ENCODE assay signal across 1 cellular context in the genomic region with DNA sequence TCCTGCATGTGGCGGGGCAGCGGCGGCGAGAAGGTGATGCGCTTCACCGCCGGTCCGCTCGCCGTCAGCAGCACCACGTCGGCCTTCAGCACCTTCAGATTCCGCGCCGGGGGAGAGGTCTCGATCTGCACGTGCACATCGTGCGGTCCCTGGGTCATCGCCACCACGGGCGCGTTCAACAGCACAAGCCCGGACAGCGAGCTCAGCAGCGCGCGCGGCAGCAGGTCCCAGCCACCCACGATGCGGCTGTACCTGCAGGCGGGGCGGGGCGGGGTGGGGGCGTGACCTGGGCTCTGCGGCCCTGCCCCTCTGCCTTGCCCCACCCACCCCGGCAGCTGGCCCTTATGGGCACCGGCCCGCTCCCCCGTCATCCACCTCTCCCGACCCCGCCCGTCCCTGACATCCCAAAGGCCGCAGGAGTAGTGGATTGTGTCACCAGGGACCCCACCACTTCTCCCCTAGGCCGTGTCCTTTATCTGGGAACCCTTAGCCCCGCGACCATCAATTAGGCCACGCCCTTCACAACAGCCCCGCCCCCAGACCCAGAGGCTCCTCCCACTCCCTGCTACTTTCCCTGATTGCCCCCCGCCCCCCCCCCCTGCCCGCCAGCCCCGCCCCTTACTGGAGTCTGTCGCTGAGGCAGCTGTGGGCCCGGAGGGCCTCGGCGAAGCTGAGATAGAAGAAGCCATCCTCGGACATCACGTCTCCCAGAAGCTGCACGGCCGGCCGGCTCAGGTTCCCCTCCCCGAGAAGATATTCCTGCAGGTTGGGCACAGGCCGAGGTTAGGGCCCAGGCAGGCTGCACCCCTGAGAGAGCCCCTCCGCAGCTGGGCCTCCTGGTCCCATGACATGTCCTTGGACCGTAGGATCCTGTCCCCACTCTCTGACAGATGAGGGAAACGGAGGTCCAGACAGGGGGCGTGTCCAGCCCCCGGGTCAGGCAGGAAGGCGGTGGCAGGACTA.
TF ChIP-seq lines count a peak whose summit lies in the region.

No MANE protein-coding gene starts in this region.

TF ChIP-seq in HEK293, 187 proteins besides CTCF, POLR2A, EP300 and RAD21 (continued from another document and continues in another):
- TF ChIP-seq ZIC2 (tag by site-specific recombination; IDR thresholded peaks at IDR 0.05): no peak; the same call in 1 of the 2 replicates
- TF ChIP-seq KLF16 (tag by site-specific recombination; IDR thresholded peaks at IDR 0.05): peak; percentile 67; the same call in 1 of the 2 replicates
- no peak for TF ChIP-seq BCL11A (tag by site-specific recombination; IDR thresholded peaks at IDR 0.05; ENCODE audit: low read depth)
- TF ChIP-seq, protein P1, sequence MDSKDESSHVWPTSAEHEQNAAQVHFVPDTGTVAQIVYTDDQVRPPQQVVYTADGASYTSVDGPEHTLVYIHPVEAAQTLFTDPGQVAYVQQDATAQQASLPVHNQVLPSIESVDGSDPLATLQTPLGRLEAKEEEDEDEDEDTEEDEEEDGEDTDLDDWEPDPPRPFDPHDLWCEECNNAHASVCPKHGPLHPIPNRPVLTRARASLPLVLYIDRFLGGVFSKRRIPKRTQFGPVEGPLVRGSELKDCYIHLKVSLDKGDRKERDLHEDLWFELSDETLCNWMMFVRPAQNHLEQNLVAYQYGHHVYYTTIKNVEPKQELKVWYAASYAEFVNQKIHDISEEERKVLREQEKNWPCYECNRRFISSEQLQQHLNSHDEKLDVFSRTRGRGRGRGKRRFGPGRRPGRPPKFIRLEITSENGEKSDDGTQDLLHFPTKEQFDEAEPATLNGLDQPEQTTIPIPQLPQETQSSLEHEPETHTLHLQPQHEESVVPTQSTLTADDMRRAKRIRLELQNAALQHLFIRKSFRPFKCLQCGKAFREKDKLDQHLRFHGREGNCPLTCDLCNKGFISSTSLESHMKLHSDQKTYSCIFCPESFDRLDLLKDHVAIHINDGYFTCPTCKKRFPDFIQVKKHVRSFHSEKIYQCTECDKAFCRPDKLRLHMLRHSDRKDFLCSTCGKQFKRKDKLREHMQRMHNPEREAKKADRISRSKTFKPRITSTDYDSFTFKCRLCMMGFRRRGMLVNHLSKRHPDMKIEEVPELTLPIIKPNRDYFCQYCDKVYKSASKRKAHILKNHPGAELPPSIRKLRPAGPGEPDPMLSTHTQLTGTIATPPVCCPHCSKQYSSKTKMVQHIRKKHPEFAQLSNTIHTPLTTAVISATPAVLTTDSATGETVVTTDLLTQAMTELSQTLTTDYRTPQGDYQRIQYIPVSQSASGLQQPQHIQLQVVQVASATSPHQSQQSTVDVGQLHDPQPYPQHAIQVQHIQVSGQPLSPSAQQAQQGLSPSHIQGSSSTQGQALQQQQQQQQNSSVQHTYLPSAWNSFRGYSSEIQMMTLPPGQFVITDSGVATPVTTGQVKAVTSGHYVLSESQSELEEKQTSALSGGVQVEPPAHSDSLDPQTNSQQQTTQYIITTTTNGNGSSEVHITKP (tag by site-specific recombination; IDR thresholded peaks at IDR 0.05): no peak
- TF ChIP-seq ZNF324 (tag by site-specific recombination; IDR thresholded peaks at IDR 0.05): no peak
- no peak for TF ChIP-seq REPIN1 (tag by site-specific recombination; IDR thresholded peaks at IDR 0.05; ENCODE audit: low read depth)
- TF ChIP-seq ZNF423 (tag by site-specific recombination; IDR thresholded peaks at IDR 0.05): no peak
- TF ChIP-seq WT1 (tag by site-specific recombination; IDR thresholded peaks at IDR 0.05): no peak
- no peak for TF ChIP-seq ZBTB7A (tag by site-specific recombination; IDR thresholded peaks at IDR 0.05; ENCODE audit: low read depth)
- no peak for TF ChIP-seq ZNF654 (tag by site-specific recombination; IDR thresholded peaks at IDR 0.05; ENCODE audit: low read depth)
- no peak for TF ChIP-seq ZNF707 (tag by site-specific recombination; IDR thresholded peaks at IDR 0.05)
- 0 out of 2 replicates have a peak, but pooled peaks have one; percentile 40 for TF ChIP-seq KLF10 (tag by site-specific recombination; IDR thresholded peaks at IDR 0.05)
- no peak for TF ChIP-seq ZNF214 (tag by site-specific recombination; IDR thresholded peaks at IDR 0.05; ENCODE audit: borderline replicate concordance)
- TF ChIP-seq ZNF132 (tag by site-specific recombination; IDR thresholded peaks at IDR 0.05; ENCODE audit: borderline replicate concordance): no peak
- TF ChIP-seq, protein P2, sequence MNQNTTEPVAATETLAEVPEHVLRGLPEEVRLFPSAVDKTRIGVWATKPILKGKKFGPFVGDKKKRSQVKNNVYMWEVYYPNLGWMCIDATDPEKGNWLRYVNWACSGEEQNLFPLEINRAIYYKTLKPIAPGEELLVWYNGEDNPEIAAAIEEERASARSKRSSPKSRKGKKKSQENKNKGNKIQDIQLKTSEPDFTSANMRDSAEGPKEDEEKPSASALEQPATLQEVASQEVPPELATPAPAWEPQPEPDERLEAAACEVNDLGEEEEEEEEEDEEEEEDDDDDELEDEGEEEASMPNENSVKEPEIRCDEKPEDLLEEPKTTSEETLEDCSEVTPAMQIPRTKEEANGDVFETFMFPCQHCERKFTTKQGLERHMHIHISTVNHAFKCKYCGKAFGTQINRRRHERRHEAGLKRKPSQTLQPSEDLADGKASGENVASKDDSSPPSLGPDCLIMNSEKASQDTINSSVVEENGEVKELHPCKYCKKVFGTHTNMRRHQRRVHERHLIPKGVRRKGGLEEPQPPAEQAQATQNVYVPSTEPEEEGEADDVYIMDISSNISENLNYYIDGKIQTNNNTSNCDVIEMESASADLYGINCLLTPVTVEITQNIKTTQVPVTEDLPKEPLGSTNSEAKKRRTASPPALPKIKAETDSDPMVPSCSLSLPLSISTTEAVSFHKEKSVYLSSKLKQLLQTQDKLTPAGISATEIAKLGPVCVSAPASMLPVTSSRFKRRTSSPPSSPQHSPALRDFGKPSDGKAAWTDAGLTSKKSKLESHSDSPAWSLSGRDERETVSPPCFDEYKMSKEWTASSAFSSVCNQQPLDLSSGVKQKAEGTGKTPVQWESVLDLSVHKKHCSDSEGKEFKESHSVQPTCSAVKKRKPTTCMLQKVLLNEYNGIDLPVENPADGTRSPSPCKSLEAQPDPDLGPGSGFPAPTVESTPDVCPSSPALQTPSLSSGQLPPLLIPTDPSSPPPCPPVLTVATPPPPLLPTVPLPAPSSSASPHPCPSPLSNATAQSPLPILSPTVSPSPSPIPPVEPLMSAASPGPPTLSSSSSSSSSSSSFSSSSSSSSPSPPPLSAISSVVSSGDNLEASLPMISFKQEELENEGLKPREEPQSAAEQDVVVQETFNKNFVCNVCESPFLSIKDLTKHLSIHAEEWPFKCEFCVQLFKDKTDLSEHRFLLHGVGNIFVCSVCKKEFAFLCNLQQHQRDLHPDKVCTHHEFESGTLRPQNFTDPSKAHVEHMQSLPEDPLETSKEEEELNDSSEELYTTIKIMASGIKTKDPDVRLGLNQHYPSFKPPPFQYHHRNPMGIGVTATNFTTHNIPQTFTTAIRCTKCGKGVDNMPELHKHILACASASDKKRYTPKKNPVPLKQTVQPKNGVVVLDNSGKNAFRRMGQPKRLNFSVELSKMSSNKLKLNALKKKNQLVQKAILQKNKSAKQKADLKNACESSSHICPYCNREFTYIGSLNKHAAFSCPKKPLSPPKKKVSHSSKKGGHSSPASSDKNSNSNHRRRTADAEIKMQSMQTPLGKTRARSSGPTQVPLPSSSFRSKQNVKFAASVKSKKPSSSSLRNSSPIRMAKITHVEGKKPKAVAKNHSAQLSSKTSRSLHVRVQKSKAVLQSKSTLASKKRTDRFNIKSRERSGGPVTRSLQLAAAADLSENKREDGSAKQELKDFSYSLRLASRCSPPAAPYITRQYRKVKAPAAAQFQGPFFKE (tag by site-specific recombination; IDR thresholded peaks at IDR 0.05; ENCODE audit: borderline replicate concordance): no peak
- TF ChIP-seq, protein P3, sequence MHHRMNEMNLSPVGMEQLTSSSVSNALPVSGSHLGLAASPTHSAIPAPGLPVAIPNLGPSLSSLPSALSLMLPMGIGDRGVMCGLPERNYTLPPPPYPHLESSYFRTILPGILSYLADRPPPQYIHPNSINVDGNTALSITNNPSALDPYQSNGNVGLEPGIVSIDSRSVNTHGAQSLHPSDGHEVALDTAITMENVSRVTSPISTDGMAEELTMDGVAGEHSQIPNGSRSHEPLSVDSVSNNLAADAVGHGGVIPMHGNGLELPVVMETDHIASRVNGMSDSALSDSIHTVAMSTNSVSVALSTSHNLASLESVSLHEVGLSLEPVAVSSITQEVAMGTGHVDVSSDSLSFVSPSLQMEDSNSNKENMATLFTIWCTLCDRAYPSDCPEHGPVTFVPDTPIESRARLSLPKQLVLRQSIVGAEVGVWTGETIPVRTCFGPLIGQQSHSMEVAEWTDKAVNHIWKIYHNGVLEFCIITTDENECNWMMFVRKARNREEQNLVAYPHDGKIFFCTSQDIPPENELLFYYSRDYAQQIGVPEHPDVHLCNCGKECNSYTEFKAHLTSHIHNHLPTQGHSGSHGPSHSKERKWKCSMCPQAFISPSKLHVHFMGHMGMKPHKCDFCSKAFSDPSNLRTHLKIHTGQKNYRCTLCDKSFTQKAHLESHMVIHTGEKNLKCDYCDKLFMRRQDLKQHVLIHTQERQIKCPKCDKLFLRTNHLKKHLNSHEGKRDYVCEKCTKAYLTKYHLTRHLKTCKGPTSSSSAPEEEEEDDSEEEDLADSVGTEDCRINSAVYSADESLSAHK (tag by site-specific recombination; IDR thresholded peaks at IDR 0.05): no peak
- TF ChIP-seq ZBTB21 (tag by site-specific recombination; IDR thresholded peaks at IDR 0.05): no peak
- no peak for TF ChIP-seq ZNF175 (tag by site-specific recombination; IDR thresholded peaks at IDR 0.05)
- no peak for TF ChIP-seq ZNF677 (tag by site-specific recombination; IDR thresholded peaks at IDR 0.05)
- TF ChIP-seq ZNF2 (tag by site-specific recombination; IDR thresholded peaks at IDR 0.05): peak; percentile 75
- TF ChIP-seq KLF8 (tag by site-specific recombination; IDR thresholded peaks at IDR 0.05): peak; percentile 95
- TF ChIP-seq, protein P4, sequence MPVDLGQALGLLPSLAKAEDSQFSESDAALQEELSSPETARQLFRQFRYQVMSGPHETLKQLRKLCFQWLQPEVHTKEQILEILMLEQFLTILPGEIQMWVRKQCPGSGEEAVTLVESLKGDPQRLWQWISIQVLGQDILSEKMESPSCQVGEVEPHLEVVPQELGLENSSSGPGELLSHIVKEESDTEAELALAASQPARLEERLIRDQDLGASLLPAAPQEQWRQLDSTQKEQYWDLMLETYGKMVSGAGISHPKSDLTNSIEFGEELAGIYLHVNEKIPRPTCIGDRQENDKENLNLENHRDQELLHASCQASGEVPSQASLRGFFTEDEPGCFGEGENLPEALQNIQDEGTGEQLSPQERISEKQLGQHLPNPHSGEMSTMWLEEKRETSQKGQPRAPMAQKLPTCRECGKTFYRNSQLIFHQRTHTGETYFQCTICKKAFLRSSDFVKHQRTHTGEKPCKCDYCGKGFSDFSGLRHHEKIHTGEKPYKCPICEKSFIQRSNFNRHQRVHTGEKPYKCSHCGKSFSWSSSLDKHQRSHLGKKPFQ (tag by site-specific recombination; IDR thresholded peaks at IDR 0.05): no peak
- no peak for TF ChIP-seq ZNF670 (tag by site-specific recombination; IDR thresholded peaks at IDR 0.05; ENCODE audit: low read depth)
- TF ChIP-seq, protein P5, sequence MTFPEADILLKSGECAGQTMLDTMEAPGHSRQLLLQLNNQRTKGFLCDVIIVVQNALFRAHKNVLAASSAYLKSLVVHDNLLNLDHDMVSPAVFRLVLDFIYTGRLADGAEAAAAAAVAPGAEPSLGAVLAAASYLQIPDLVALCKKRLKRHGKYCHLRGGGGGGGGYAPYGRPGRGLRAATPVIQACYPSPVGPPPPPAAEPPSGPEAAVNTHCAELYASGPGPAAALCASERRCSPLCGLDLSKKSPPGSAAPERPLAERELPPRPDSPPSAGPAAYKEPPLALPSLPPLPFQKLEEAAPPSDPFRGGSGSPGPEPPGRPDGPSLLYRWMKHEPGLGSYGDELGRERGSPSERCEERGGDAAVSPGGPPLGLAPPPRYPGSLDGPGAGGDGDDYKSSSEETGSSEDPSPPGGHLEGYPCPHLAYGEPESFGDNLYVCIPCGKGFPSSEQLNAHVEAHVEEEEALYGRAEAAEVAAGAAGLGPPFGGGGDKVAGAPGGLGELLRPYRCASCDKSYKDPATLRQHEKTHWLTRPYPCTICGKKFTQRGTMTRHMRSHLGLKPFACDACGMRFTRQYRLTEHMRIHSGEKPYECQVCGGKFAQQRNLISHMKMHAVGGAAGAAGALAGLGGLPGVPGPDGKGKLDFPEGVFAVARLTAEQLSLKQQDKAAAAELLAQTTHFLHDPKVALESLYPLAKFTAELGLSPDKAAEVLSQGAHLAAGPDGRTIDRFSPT (tag by site-specific recombination; IDR thresholded peaks at IDR 0.05): no peak
- no peak for TF ChIP-seq ZNF155 (tag by site-specific recombination; IDR thresholded peaks at IDR 0.05)
- no peak for TF ChIP-seq ZNF366 (tag by site-specific recombination; conservative IDR thresholded peaks at IDR 0.05)
- peak; percentile 35; the same call in 1 of the 2 replicates for TF ChIP-seq ZNF341 (tag by site-specific recombination; IDR thresholded peaks at IDR 0.05; ENCODE audit: low read depth)
- TF ChIP-seq ZNF350 (tag by site-specific recombination; IDR thresholded peaks at IDR 0.05): no peak
- no peak for TF ChIP-seq ZNF112 (tag by site-specific recombination; IDR thresholded peaks at IDR 0.05)
- TF ChIP-seq ZXDB (tag by site-specific recombination; IDR thresholded peaks at IDR 0.05): no peak; the same call in 1 of the 2 replicates
- no peak for TF ChIP-seq ZNF585B (tag by site-specific recombination; IDR thresholded peaks at IDR 0.05)
- TF ChIP-seq, protein P6, sequence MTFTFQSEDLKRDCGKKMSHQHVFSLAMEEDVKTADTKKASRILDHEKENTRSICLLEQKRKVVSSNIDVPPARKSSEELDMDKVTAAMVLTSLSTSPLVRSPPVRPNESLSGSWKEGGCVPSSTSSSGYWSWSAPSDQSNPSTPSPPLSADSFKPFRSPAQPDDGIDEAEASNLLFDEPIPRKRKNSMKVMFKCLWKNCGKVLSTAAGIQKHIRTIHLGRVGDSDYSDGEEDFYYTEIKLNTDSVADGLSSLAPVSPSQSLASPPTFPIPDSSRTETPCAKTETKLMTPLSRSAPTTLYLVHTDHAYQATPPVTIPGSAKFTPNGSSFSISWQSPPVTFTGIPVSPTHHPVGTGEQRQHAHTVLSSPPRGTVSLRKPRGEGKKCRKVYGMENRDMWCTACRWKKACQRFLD (tag by site-specific recombination; IDR thresholded peaks at IDR 0.05): no peak
- TF ChIP-seq, protein P7, sequence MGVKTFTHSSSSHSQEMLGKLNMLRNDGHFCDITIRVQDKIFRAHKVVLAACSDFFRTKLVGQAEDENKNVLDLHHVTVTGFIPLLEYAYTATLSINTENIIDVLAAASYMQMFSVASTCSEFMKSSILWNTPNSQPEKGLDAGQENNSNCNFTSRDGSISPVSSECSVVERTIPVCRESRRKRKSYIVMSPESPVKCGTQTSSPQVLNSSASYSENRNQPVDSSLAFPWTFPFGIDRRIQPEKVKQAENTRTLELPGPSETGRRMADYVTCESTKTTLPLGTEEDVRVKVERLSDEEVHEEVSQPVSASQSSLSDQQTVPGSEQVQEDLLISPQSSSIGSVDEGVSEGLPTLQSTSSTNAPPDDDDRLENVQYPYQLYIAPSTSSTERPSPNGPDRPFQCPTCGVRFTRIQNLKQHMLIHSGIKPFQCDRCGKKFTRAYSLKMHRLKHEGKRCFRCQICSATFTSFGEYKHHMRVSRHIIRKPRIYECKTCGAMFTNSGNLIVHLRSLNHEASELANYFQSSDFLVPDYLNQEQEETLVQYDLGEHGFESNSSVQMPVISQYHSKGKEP (tag by site-specific recombination; IDR thresholded peaks at IDR 0.05): no peak
- TF ChIP-seq ZEB2 (tag by site-specific recombination; IDR thresholded peaks at IDR 0.05): no peak
- TF ChIP-seq ZNF747 (tag by site-specific recombination; IDR thresholded peaks at IDR 0.05): no peak
- no peak for TF ChIP-seq ZNF19 (tag by site-specific recombination; IDR thresholded peaks at IDR 0.05; ENCODE audit: low read depth)
- no peak for TF ChIP-seq ZNF624 (tag by site-specific recombination; IDR thresholded peaks at IDR 0.05)
- TF ChIP-seq ZFP41 (tag by site-specific recombination; IDR thresholded peaks at IDR 0.05; ENCODE audit: borderline replicate concordance): no peak
